Comparison of ENCODE assay signal across 13 cellular contexts in the genomic region with DNA sequence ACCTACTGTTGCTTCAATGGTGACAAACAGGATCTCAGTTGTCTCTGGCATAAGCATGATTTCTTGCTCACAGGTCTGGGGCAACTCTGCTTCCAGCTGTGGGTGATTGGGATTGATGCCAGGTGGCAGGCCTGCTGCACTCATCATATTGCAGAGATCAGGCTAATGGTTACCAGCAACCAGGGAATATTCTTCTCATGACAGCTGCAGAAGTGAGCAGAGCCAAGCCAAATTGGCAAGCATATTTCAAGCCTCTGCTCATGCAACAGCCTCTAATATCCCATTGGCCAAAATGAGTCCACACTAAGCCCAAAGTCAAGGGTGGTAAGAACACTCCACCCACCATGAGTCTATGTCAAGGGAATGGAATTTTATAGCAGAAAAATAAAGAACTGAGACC. TPM values are rescaled to one million over a fixed set of nuclear protein-coding genes. Genes with fewer than 3 reads are reported as not detected.
A peak's percentile ranks its signal among the peaks of the same experiment; 100 is the strongest.
DNase-seq lines count a peak whose midpoint lies in the region; ATAC-seq and TF ChIP-seq lines count a peak whose summit lies in the region.
"Had no signal": no experiment of that assay in that cellular context is flagged by ENCODE, and none has a peak within 500 bp of the region (broad histone marks: within the 10 kb centered on the region; RNA-seq: fewer than 3 reads in every experiment).

No MANE protein-coding gene starts in this region.

- ATAC-seq in GM21381 (IDR thresholded peaks at IDR 0.05; ENCODE audit: unreplicated experiment), result no peak
- ATAC-seq in natural killer cell treated with Interleukin-12 subunit alpha and Interleukin-12 subunit beta and Interleukin-15 and Interleukin-18, amount 100 ng/mL, for 72 hours, result no peak

- no peaks in the 10 kb centered on the region for H3K9me3 ChIP-seq in CD4-positive, alpha-beta memory T cell (ENCODE audit: control insufficient read depth in 1 of 2, low read length in 2 of 2)

- H3K27me3 ChIP-seq in CD4-positive, alpha-beta memory T cell (ENCODE audit: insufficient read depth, low read length), result no peaks in the 10 kb centered on the region
- H3K27me3 ChIP-seq: adrenal gland had no signal

- H3K27ac Mint-ChIP-seq in chondrocyte (ENCODE audit: unreplicated experiment) (peak overlapping the region; percentile 83), osteocyte (ENCODE audit: unreplicated experiment) (peak overlapping the region; percentile 34)
- H3K27ac Mint-ChIP-seq in CD4-positive, alpha-beta memory T cell, result no peak overlapping the region
- H3K27ac Mint-ChIP-seq in natural killer cell treated with Interleukin-12 subunit alpha and Interleukin-12 subunit beta and Interleukin-15 and Interleukin-18, amount 100 ng/mL, for 72 hours, result no peak overlapping the region
- H3K27ac Mint-ChIP-seq: nephron had no signal

- no peak overlapping the region for H3K27ac ChIP-seq in CD4-positive, alpha-beta memory T cell (ENCODE audit: low read depth, low read length)
- H3K27ac ChIP-seq: adrenal gland had no signal

- H3K4me3 Mint-ChIP-seq in chondrocyte (ENCODE audit: unreplicated experiment) (no peak overlapping the region), osteocyte (ENCODE audit: unreplicated experiment) (no peak overlapping the region)
- no peak overlapping the region for H3K4me3 Mint-ChIP-seq in CD4-positive, alpha-beta memory T cell
- no peak overlapping the region for H3K4me3 Mint-ChIP-seq in natural killer cell treated with Interleukin-12 subunit alpha and Interleukin-12 subunit beta and Interleukin-15 and Interleukin-18, amount 100 ng/mL, for 72 hours
- H3K4me3 Mint-ChIP-seq: nephron had no signal

- H3K4me3 ChIP-seq in CD4-positive, alpha-beta memory T cell (ENCODE audit: low read length in 2 of 2), result no peak overlapping the region
- H3K4me3 ChIP-seq: adrenal gland had no signal

- DNase-seq in GM03348 (ENCODE audit: low spot score) (peak; percentile 87), NCI-H2029 treated with DMSO at 0.1 percent for 48 hours (lab: John Stamatoyannopoulos, UW) (peak; percentile 29), chondrocyte (ENCODE audit: low spot score) (no peak), osteocyte (ENCODE audit: extremely low spot score, unreplicated experiment) (no peak)
- no peak for DNase-seq in CD4-positive, alpha-beta memory T cell
- no peak for DNase-seq in natural killer cell treated with Interleukin-12 subunit alpha and Interleukin-12 subunit beta and Interleukin-15 and Interleukin-18, amount 100 ng/mL, for 72 hours (ENCODE audit: low spot score)
- DNase-seq: activated CD8-positive, alpha-beta memory T cell treated with anti-CD3 and anti-CD28 coated beads, Interleukin-2, amount 50 U/mL, for 48 hours; adrenal gland; erythroblast; NCI-H2107; stimulated activated CD4-positive, alpha-beta T cell treated with anti-CD3 and anti-CD28 coated beads, Interleukin-15, amount 100 ng/mL, for 24 hours had no signal

- H3K36me3 Mint-ChIP-seq in chondrocyte (ENCODE audit: low read depth) (peaks cover 15% of the 10 kb centered on the region), osteocyte (ENCODE audit: unreplicated experiment) (peaks cover 11% of the 10 kb centered on the region)
- peaks cover 0 to 1% of the 10 kb centered on the region in 2 donors for H3K36me3 Mint-ChIP-seq in CD4-positive, alpha-beta memory T cell
- peaks cover 22% of the 10 kb centered on the region for H3K36me3 Mint-ChIP-seq in natural killer cell treated with Interleukin-12 subunit alpha and Interleukin-12 subunit beta and Interleukin-15 and Interleukin-18, amount 100 ng/mL, for 72 hours

- H3K9me3 Mint-ChIP-seq in chondrocyte (ENCODE audit: low read depth) (peaks cover 55% of the 10 kb centered on the region), osteocyte (ENCODE audit: unreplicated experiment) (peaks cover 50% of the 10 kb centered on the region)
- H3K9me3 Mint-ChIP-seq in CD4-positive, alpha-beta memory T cell, result peaks cover 6 to 33% (median 23%) of the 10 kb centered on the region in 8 donors
- peaks cover 7% of the 10 kb centered on the region for H3K9me3 Mint-ChIP-seq in natural killer cell treated with Interleukin-12 subunit alpha and Interleukin-12 subunit beta and Interleukin-15 and Interleukin-18, amount 100 ng/mL, for 72 hours

- CTCF ChIA-PET in CD4-positive, alpha-beta memory T cell (lab: Charles Lee; ENCODE audit: partially characterized antibody), result no interaction called here

- H3K27me3 Mint-ChIP-seq in chondrocyte (ENCODE audit: low read depth) (no peaks in the 10 kb centered on the region), osteocyte (ENCODE audit: unreplicated experiment) (peaks cover 22% of the 10 kb centered on the region)
- H3K27me3 Mint-ChIP-seq in CD4-positive, alpha-beta memory T cell, result peaks cover 26 to 40% of the 10 kb centered on the region in 2 donors
- H3K27me3 Mint-ChIP-seq in natural killer cell treated with Interleukin-12 subunit alpha and Interleukin-12 subunit beta and Interleukin-15 and Interleukin-18, amount 100 ng/mL, for 72 hours, result peaks cover 32 to 34% of the 10 kb centered on the region in 2 donors

- peaks cover 21% of the 10 kb centered on the region for H3K4me1 Mint-ChIP-seq in chondrocyte (ENCODE audit: low read depth)
- H3K4me1 Mint-ChIP-seq in osteocyte (ENCODE audit: unreplicated experiment), result peaks cover 20% of the 10 kb centered on the region
- H3K4me1 Mint-ChIP-seq in CD4-positive, alpha-beta memory T cell, result no peaks in the 10 kb centered on the region
- peaks cover 0 to 3% of the 10 kb centered on the region in 2 donors for H3K4me1 Mint-ChIP-seq in natural killer cell treated with Interleukin-12 subunit alpha and Interleukin-12 subunit beta and Interleukin-15 and Interleukin-18, amount 100 ng/mL, for 72 hours (ENCODE audit: low read depth in 2 of 2)
- H3K4me1 Mint-ChIP-seq: nephron had no signal

- H3K36me3 ChIP-seq in CD4-positive, alpha-beta memory T cell (ENCODE audit: insufficient read depth, low read length), result no peaks in the 10 kb centered on the region
- H3K36me3 ChIP-seq: adrenal gland had no signal

- POLR2A ChIA-PET in CD4-positive, alpha-beta memory T cell (lab: Charles Lee; ENCODE audit: partially characterized antibody), result no interaction called here

- no peak for TF ChIP-seq CTCF in chondrocyte (IDR thresholded peaks at IDR 0.05)
- TF ChIP-seq CTCF in osteocyte (IDR thresholded peaks at IDR 0.05), result no peak

- H3K4me1 ChIP-seq in CD4-positive, alpha-beta memory T cell (ENCODE audit: insufficient read depth, low read length), result no peaks in the 10 kb centered on the region
- H3K4me1 ChIP-seq: adrenal gland had no signal

- intact Hi-C loops in CD4-positive, alpha-beta memory T cell (cut with micrococcal nuclease), result no loop called here

RNA-seq across cellular contexts. Expression of gene TBC1D19, which starts 26.7 kb away (rescaled TPM):
- 12.4 to 19.7 TPM (median 14.4 TPM) in 3 replicates for total RNA-seq in chondrocyte
- 11.8 and 13.5 TPM in 2 replicates for total RNA-seq in osteocyte
- total RNA-seq in CD4-positive, alpha-beta memory T cell, result 1 to 10 TPM; 7.9 to 9.5 TPM
- 1 to 10 TPM; 4.3 to 4.8 TPM for polyA plus RNA-seq in CD4-positive, alpha-beta memory T cell
- 1 to 10 TPM; 5.7 to 7.2 TPM for total RNA-seq in natural killer cell treated with Interleukin-12 subunit alpha and Interleukin-12 subunit beta and Interleukin-15 and Interleukin-18, amount 100 ng/mL, for 72 hours

Comparison
In these comparisons a context has a peak if more than half of its experiments do, and no peak if none do; other contexts are left out.
1. DNase-seq: peak in GM03348 (single experiment) and NCI-H2029 treated with DMSO at 0.1 percent for 48 hours (single experiment); none in chondrocyte (single experiment), osteocyte (single experiment), CD4-positive, alpha-beta memory T cell (0 of 5) and natural killer cell treated with Interleukin-12 subunit alpha and Interleukin-12 subunit beta and Interleukin-15 and Interleukin-18, amount 100 ng/mL, for 72 hours (single experiment).
2. H3K27ac Mint-ChIP-seq: peak in chondrocyte (single experiment) and osteocyte (single experiment); none in CD4-positive, alpha-beta memory T cell (0 of 7) and natural killer cell treated with Interleukin-12 subunit alpha and Interleukin-12 subunit beta and Interleukin-15 and Interleukin-18, amount 100 ng/mL, for 72 hours (0 of 2).